In genomic region chr3:50490438-50490970, GRCh38 we compare ENCODE assay signal across 20 cellular contexts.
"Had no signal": no experiment of that assay in that cellular context is flagged by ENCODE, and none has a peak within 500 bp of the region (broad histone marks: within the 10 kb centered on the region; RNA-seq: fewer than 3 reads in every experiment).

No MANE protein-coding gene starts in this region.

- H3K4me1 ChIP-seq: adrenal gland, colonic mucosa, gastroesophageal sphincter, stomach, testis had no signal

- H3K36me3 ChIP-seq: adrenal gland, cardiac muscle cell, colonic mucosa, gastroesophageal sphincter, stomach, upper lobe of left lung had no signal

- H3K27ac Mint-ChIP-seq: activated naive CD4-positive, alpha-beta T cell treated with anti-CD3 and anti-CD28 coated beads, Interleukin-2, amount 50 U/mL, for 24 hours had no signal

- H3K9me3 Mint-ChIP-seq: activated naive CD4-positive, alpha-beta T cell treated with anti-CD3 and anti-CD28 coated beads, Interleukin-2, amount 50 U/mL, for 24 hours; naive thymus-derived CD4-positive, alpha-beta T cell had no signal

- H3K4me3 Mint-ChIP-seq: activated CD8-positive, alpha-beta memory T cell treated with anti-CD3 and anti-CD28 coated beads, Interleukin-2, amount 10 ng/mL, durations not matched to agents 7 days and 5 days; activated naive CD4-positive, alpha-beta T cell treated with anti-CD3 and anti-CD28 coated beads, Interleukin-2, amount 50 U/mL, for 24 hours had no signal

- ATAC-seq: activated CD4-positive, CD25-positive, alpha-beta regulatory T cell treated with anti-CD3 and anti-CD28 coated beads, Interleukin-2, amount 50 U/mL, for 24 hours; gastroesophageal sphincter; left lobe of liver; mucosa of descending colon; naive thymus-derived CD4-positive, alpha-beta T cell had no signal

- H3K27me3 ChIP-seq: adrenal gland, cardiac muscle cell, colonic mucosa, gastroesophageal sphincter, stomach, testis, upper lobe of left lung had no signal

- H3K36me3 Mint-ChIP-seq: activated CD8-positive, alpha-beta memory T cell treated with anti-CD3 and anti-CD28 coated beads, Interleukin-2, amount 10 ng/mL, durations not matched to agents 7 days and 5 days; activated naive CD4-positive, alpha-beta T cell treated with anti-CD3 and anti-CD28 coated beads, Interleukin-2, amount 50 U/mL, for 24 hours; naive thymus-derived CD4-positive, alpha-beta T cell had no signal

- H3K27ac ChIP-seq: adrenal gland, cardiac muscle cell, colonic mucosa, gastroesophageal sphincter, skin epidermis, stomach, testis, upper lobe of left lung had no signal

- H3K4me3 ChIP-seq: adrenal gland, cardiac muscle cell, colonic mucosa, gastroesophageal sphincter, mucosa of descending colon, skin epidermis, stomach, testis, upper lobe of left lung had no signal

- H3K9me3 ChIP-seq: adrenal gland, colonic mucosa, gastroesophageal sphincter, mucosa of descending colon, stomach, testis, upper lobe of left lung had no signal

- H3K27me3 Mint-ChIP-seq: activated CD8-positive, alpha-beta memory T cell treated with anti-CD3 and anti-CD28 coated beads, Interleukin-2, amount 10 ng/mL, durations not matched to agents 7 days and 5 days; activated naive CD4-positive, alpha-beta T cell treated with anti-CD3 and anti-CD28 coated beads, Interleukin-2, amount 50 U/mL, for 24 hours; naive thymus-derived CD4-positive, alpha-beta T cell had no signal

- DNase-seq: activated CD4-positive, alpha-beta T cell treated with anti-CD3 and anti-CD28 coated beads, Interleukin-2, amount 50 U/mL, for 4 hours; activated CD8-positive, alpha-beta memory T cell treated with anti-CD3 and anti-CD28 coated beads, Interleukin-2, amount 10 ng/mL, durations not matched to agents 7 days and 5 days; activated effector memory CD4-positive, alpha-beta T cell treated with anti-CD3 and anti-CD28 coated beads, Interleukin-2, amount 50 U/mL, for 16 hours; activated T-cell treated with anti-CD3 and anti-CD28 coated beads, Interleukin-2, amount 50 U/mL, for 1 hour; adrenal gland; colonic mucosa; mucosa of descending colon; naive thymus-derived CD4-positive, alpha-beta T cell; nucleus accumbens; stimulated activated CD4-positive, alpha-beta T cell treated with anti-CD3 and anti-CD28 coated beads, Interleukin-4, amount 100 ng/mL, for 4 hours; stimulated activated CD8-positive, alpha-beta memory T cell treated with anti-CD3 and anti-CD28 coated beads, Interleukin-4, amount 100 ng/mL, for 48 hours; stomach; testis; upper lobe of left lung had no signal
